In the genomic region with DNA sequence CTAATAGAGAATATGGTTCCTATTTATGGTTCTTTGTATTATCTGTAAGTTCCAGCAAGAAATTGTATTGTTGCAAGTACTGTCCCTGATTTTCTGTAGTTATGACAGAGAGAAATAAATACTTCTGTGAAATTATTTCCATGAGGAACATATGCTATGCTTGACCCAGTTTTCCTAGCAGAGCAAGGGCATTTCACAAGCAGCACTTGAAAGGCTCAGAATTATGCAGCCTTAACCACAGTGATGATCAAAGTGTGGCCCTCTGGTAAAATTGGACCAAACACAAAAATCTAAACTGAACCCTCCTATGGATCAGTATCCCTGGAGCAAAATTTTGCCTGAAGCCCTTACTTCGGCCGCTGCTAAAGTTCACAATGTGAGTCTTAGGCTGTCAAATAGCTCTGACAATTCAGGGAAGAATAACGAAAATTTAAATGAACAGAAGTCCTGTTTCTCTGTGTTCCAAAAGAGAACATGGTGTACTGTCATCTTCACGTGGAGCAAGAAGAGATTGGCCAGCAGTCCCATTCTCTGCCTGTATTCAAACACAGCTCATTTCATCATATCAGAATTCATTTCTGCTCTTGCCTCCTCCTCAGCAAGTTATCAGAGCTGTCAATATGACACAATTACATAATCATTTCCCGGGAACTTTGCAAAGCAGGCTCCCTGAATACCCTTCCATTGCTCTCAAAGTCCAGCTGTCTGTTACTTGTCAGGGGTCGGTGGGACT, we compare ENCODE assay signal across 11 cellular contexts.
"Had no signal": no experiment of that assay in that cellular context is flagged by ENCODE, and none has a peak within 500 bp of the region (broad histone marks: within the 10 kb centered on the region; RNA-seq: fewer than 3 reads in every experiment).

No MANE protein-coding gene starts in this region.

- H3K27me3 ChIP-seq: adrenal gland, esophagus squamous epithelium, right atrium auricular region, testis had no signal

- H3K27ac ChIP-seq: right atrium auricular region, testis, WERI-Rb-1 had no signal

- DNase-seq: activated CD4-positive, alpha-beta T cell treated with anti-CD3 and anti-CD28 coated beads, Interleukin-2, amount 50 U/mL, for 48 hours; activated gamma-delta T cell; dermis blood vessel endothelial cell; effector memory CD4-positive, alpha-beta T cell; esophagus squamous epithelium; occipital lobe; T-helper 17 cell; testis; WERI-Rb-1 had no signal

- H3K36me3 ChIP-seq: adrenal gland, esophagus squamous epithelium, right atrium auricular region, WERI-Rb-1 had no signal

- H3K9me3 ChIP-seq: adrenal gland, esophagus squamous epithelium, testis had no signal

- H3K4me1 ChIP-seq: esophagus squamous epithelium, right atrium auricular region, testis had no signal

- ATAC-seq: T-helper 17 cell had no signal

- H3K4me3 ChIP-seq: adrenal gland, esophagus squamous epithelium, right atrium auricular region, testis had no signal
